In the genomic region with DNA sequence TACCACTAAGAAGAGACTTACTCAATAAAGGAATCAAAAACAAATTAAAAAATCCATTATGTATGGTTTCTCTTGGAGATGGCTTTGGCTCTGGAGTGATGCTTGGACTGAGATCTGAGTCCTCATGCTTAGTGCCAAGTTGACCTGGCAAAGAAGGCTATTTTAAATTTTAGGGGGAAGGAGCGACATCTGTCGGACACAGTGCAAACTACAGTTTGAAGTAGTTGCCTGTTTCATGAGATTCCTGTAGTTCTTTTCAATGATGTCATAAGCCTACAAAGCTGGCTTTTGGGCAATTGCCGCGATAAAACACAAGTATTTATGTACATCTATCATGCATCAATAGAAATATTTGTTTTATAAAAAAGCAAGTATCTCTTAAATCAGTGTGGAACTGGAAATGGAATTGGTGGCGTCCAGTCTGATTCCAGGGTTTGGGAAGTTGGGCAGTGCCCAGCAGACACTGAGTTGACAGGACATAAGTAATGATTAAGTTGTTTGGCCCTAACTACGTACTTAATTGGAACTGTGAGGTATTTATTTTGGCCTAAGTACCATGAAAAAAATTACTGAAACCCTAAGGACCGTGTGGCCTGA, we compare ENCODE assay signal across 8 cellular contexts. TPM values are rescaled to one million over a fixed set of nuclear protein-coding genes. Genes with fewer than 3 reads are reported as not detected.
DNase-seq lines count a peak whose midpoint lies in the region; ATAC-seq and TF ChIP-seq lines count a peak whose summit lies in the region.

No MANE protein-coding gene starts in this region.

- H3K27ac Mint-ChIP-seq in Calu3 (ENCODE audit: unreplicated experiment): no peak overlapping the region
- H3K27ac Mint-ChIP-seq in natural killer cell treated with Interleukin-12 subunit alpha and Interleukin-12 subunit beta and Interleukin-15 and Interleukin-18, amount 100 ng/mL, for 72 hours: no peak overlapping the region
- H3K27ac Mint-ChIP-seq in stimulated activated naive CD8-positive, alpha-beta T cell treated with anti-CD3 and anti-CD28 coated beads, Interleukin-15, amount 100 ng/mL, for 72 hours: no peak overlapping the region

- TF ChIP-seq POLR2A in esophagus squamous epithelium (IDR thresholded peaks at IDR 0.05): no peak

- no peaks in the 10 kb centered on the region for H3K4me1 Mint-ChIP-seq in Calu3 (ENCODE audit: low read depth, unreplicated experiment)
- H3K4me1 Mint-ChIP-seq in natural killer cell treated with Interleukin-12 subunit alpha and Interleukin-12 subunit beta and Interleukin-15 and Interleukin-18, amount 100 ng/mL, for 72 hours (ENCODE audit: low read depth in 2 of 2): peaks cover 0 to 5% of the 10 kb centered on the region in 2 donors
- peaks cover 13% of the 10 kb centered on the region for H3K4me1 Mint-ChIP-seq in stimulated activated naive CD8-positive, alpha-beta T cell treated with anti-CD3 and anti-CD28 coated beads, Interleukin-15, amount 100 ng/mL, for 72 hours

- DNase-seq in Calu3 (peak; percentile 73), OCI-M1 (lab: John Stamatoyannopoulos, UW) (peak; percentile 84), activated T-cell treated with anti-CD3 and anti-CD28 coated beads for 48 hours (ENCODE audit: low read depth) (peak; percentile 38), esophagus squamous epithelium (lab: John Stamatoyannopoulos, UW) (no peak)
- peak; percentile 73 for DNase-seq in natural killer cell treated with Interleukin-12 subunit alpha and Interleukin-12 subunit beta and Interleukin-15 and Interleukin-18, amount 100 ng/mL, for 72 hours (ENCODE audit: low spot score)
- peak; percentile 61 to 62 for DNase-seq in stimulated activated naive CD8-positive, alpha-beta T cell treated with anti-CD3 and anti-CD28 coated beads, Interleukin-15, amount 100 ng/mL, for 72 hours

- no peak overlapping the region for H3K4me3 Mint-ChIP-seq in Calu3 (ENCODE audit: low read depth, unreplicated experiment)
- no peak overlapping the region for H3K4me3 Mint-ChIP-seq in natural killer cell treated with Interleukin-12 subunit alpha and Interleukin-12 subunit beta and Interleukin-15 and Interleukin-18, amount 100 ng/mL, for 72 hours
- no peak overlapping the region for H3K4me3 Mint-ChIP-seq in stimulated activated naive CD8-positive, alpha-beta T cell treated with anti-CD3 and anti-CD28 coated beads, Interleukin-15, amount 100 ng/mL, for 72 hours

- peak; percentile 76 for TF ChIP-seq CTCF in Calu3 (IDR thresholded peaks at IDR 0.05; ENCODE audit: unreplicated experiment)
- TF ChIP-seq CTCF in esophagus squamous epithelium (IDR thresholded peaks at IDR 0.05): peak; percentile 73 to 87 (median 80)

- H3K36me3 Mint-ChIP-seq in Calu3 (ENCODE audit: insufficient read depth, unreplicated experiment): peaks cover 10% of the 10 kb centered on the region
- no peaks in the 10 kb centered on the region for H3K36me3 Mint-ChIP-seq in natural killer cell treated with Interleukin-12 subunit alpha and Interleukin-12 subunit beta and Interleukin-15 and Interleukin-18, amount 100 ng/mL, for 72 hours

- no peaks in the 10 kb centered on the region for H3K27me3 Mint-ChIP-seq in Calu3 (ENCODE audit: unreplicated experiment)
- no peaks in the 10 kb centered on the region for H3K27me3 Mint-ChIP-seq in natural killer cell treated with Interleukin-12 subunit alpha and Interleukin-12 subunit beta and Interleukin-15 and Interleukin-18, amount 100 ng/mL, for 72 hours
- H3K27me3 Mint-ChIP-seq in stimulated activated naive CD8-positive, alpha-beta T cell treated with anti-CD3 and anti-CD28 coated beads, Interleukin-15, amount 100 ng/mL, for 72 hours: no peaks in the 10 kb centered on the region

- H3K9me3 Mint-ChIP-seq in Calu3 (ENCODE audit: low read depth, unreplicated experiment): no peaks in the 10 kb centered on the region
- no peaks in the 10 kb centered on the region for H3K9me3 Mint-ChIP-seq in natural killer cell treated with Interleukin-12 subunit alpha and Interleukin-12 subunit beta and Interleukin-15 and Interleukin-18, amount 100 ng/mL, for 72 hours
- no peaks in the 10 kb centered on the region for H3K9me3 Mint-ChIP-seq in stimulated activated naive CD8-positive, alpha-beta T cell treated with anti-CD3 and anti-CD28 coated beads, Interleukin-15, amount 100 ng/mL, for 72 hours

- H3K27ac ChIP-seq in esophagus squamous epithelium: no peak overlapping the region

- no peak overlapping the region for H3K4me3 ChIP-seq in esophagus squamous epithelium

- no peaks in the 10 kb centered on the region for H3K27me3 ChIP-seq in esophagus squamous epithelium

- 26 to 27% methylated on average over 7 of the region's 7 CpGs for whole genome bisulfite sequencing in esophagus squamous epithelium, 2 donors

- H3K9me3 ChIP-seq in esophagus squamous epithelium: no peaks in the 10 kb centered on the region

- H3K36me3 ChIP-seq in esophagus squamous epithelium: peaks cover 0 to 15% (median 0%) of the 10 kb centered on the region in 3 donors

- CTCF ChIA-PET in Calu3 (lab: Charles Lee): interaction anchor here (0.7 to 1.5 kb wide), 3 partner anchors 126 to 256 kb away, joined by 3 to 8 read pairs (median 3); partner anchors contain the start of gene RBM34

- ATAC-seq in HG02981 (IDR thresholded peaks at IDR 0.05; ENCODE audit: unreplicated experiment) (peak; percentile 41), GM18868 (IDR thresholded peaks at IDR 0.05; ENCODE audit: unreplicated experiment) (no peak)
- peak; percentile 51 to 63 for ATAC-seq in natural killer cell treated with Interleukin-12 subunit alpha and Interleukin-12 subunit beta and Interleukin-15 and Interleukin-18, amount 100 ng/mL, for 72 hours
- peak; percentile 60 for ATAC-seq in stimulated activated naive CD8-positive, alpha-beta T cell treated with anti-CD3 and anti-CD28 coated beads, Interleukin-15, amount 100 ng/mL, for 72 hours

- intact Hi-C loops in Calu3 (cut with micrococcal nuclease; ENCODE audit: unreplicated experiment) (loop anchor here (2.0 to 10.0 kb wide), 5 partner anchors 50 to 1302 kb away; partner anchors contain the start of genes RBM34 and TBCE), esophagus squamous epithelium (cut with DNase I) (loop anchor here (5.0 to 10.0 kb wide), 2 partner anchors 165 to 312 kb away; no protein-coding TSS in a partner anchor)

- BruUV-seq in Calu3 (replicated peaks; lab: Mats Ljungman, UMichigan): no TSS peak

- H3K4me1 ChIP-seq in esophagus squamous epithelium: peaks cover 0 to 15% (median 0%) of the 10 kb centered on the region in 3 donors

RNA-seq across cellular contexts. Expression of gene TBCE, which starts 50.0 kb away (rescaled TPM):
- total RNA-seq in Calu3 (2022): 19.0 and 31.3 TPM in 2 replicates
- 10 to 100 TPM; 11.2 to 18.6 (median 14.6) TPM for total RNA-seq in esophagus squamous epithelium
- 10 to 100 TPM; 34.0 to 40.9 TPM for total RNA-seq in natural killer cell treated with Interleukin-12 subunit alpha and Interleukin-12 subunit beta and Interleukin-15 and Interleukin-18, amount 100 ng/mL, for 72 hours
